In the genomic region with DNA sequence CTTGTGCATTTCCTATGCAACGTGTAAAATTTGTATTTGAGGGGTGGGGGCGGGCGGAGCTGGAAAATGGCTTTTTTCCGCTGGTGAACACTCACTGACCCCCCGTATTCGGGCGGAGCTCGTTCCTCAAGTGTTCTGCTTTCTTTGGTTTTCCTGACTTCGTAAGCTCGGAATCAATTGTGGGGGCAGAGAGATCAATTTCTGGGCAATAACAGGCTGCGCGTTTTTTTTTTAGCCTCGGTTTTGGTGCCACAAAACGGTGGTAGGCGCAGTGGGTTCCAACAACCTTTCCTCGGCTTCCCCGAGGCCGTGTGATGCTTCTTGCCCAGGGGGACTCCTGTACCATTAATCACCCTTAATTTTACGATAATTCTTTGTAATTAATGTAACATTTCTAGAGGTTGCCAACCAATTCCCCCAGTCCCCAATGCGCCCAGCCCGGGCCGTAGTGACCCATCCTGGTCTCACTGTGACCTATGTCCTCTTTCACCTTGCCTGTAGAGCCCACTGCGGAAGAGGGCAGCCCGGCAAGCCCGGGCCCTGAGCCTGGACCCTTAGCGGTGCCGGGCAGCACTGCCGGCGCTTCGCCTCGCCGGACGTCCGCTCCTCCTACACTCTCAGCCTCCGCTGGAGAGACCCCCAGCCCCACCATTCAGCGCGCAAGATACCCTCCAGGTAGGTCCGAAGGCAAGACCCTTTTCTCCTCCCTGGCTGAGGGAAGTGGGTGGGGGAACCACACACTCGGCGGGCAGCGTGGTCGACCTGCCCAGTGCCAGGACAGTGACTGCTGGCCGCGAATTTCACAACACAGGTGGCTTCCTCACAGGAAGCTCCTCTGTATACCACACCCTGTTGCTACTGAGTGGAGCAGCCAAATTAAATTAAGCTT, we compare ENCODE assay signal across 9 cellular contexts. TPM values are rescaled to one million over a fixed set of nuclear protein-coding genes. Genes with fewer than 3 reads are reported as not detected.
DNase-seq lines count a peak whose midpoint lies in the region; ATAC-seq and TF ChIP-seq lines count a peak whose summit lies in the region.
"Had no signal": no experiment of that assay in that cellular context is flagged by ENCODE, and none has a peak within 500 bp of the region (broad histone marks: within the 10 kb centered on the region; RNA-seq: fewer than 3 reads in every experiment).

No MANE protein-coding gene starts in this region.

- no peak overlapping the region for H2AFZ ChIP-seq in OCI-LY1 (ENCODE audit: low read length)
- peak overlapping the region; percentile 34 for H2AFZ ChIP-seq in neural progenitor cell (replicated peaks)

- no peaks in the 10 kb centered on the region for H3K36me3 ChIP-seq in CD8-positive, alpha-beta memory T cell (ENCODE audit: insufficient read depth, low read length)
- H3K36me3 ChIP-seq in OCI-LY1 (ENCODE audit: insufficient read depth, low read length) (no peaks in the 10 kb centered on the region), endodermal cell (ENCODE audit: control insufficient read depth, insufficient read depth, low read length) (no peaks in the 10 kb centered on the region), neural progenitor cell (no peaks in the 10 kb centered on the region)

- H3K4me2 ChIP-seq in OCI-LY1 (ENCODE audit: low read length), result peak overlapping the region; percentile 97; the same call in 1 of the 2 replicates
- peak overlapping the region; percentile 95 for H3K4me2 ChIP-seq in neural progenitor cell

- no peaks in the 10 kb centered on the region for H3K9me2 ChIP-seq in OCI-LY1 (ENCODE audit: low read depth, low read length)

- H3K4me1 ChIP-seq in CD8-positive, alpha-beta memory T cell (ENCODE audit: insufficient read depth, low read length), result peaks cover 38% of the 10 kb centered on the region
- H3K4me1 ChIP-seq in OCI-LY1 (ENCODE audit: insufficient read depth, low read length, severe bottlenecking) (peaks cover 40% of the 10 kb centered on the region), endodermal cell (ENCODE audit: control insufficient read depth, insufficient read depth, low read length) (peaks cover 7% of the 10 kb centered on the region), neural progenitor cell (peaks cover 20% of the 10 kb centered on the region)

- H3K27ac Mint-ChIP-seq in CD8-positive, alpha-beta memory T cell, result peak overlapping the region in 6 of 8 donors; percentile 50 to 100 (median 88)
- no peak overlapping the region for H3K27ac Mint-ChIP-seq in endodermal cell
- H3K27ac Mint-ChIP-seq in neural progenitor cell, result peak overlapping the region; percentile 60
- H3K27ac Mint-ChIP-seq in MCF 10A (ENCODE audit: low read depth, unreplicated experiment), result no peak overlapping the region

- no peak for TF ChIP-seq CTCF in OCI-LY1 (IDR thresholded peaks at IDR 0.05; ENCODE audit: low read length)
- TF ChIP-seq CTCF in endodermal cell (conservative IDR thresholded peaks at IDR 0.05), result peak; percentile 32
- no peak for TF ChIP-seq CTCF in neural progenitor cell (IDR thresholded peaks at IDR 0.05)
- TF ChIP-seq CTCF in MCF 10A (IDR thresholded peaks at IDR 0.05; ENCODE audit: unreplicated experiment), result no peak

- H3K9me3 ChIP-seq in CD8-positive, alpha-beta memory T cell (ENCODE audit: low read length), result no peaks in the 10 kb centered on the region
- H3K9me3 ChIP-seq in OCI-LY1 (ENCODE audit: low read length) (no peaks in the 10 kb centered on the region), endodermal cell (ENCODE audit: control insufficient read depth, low read length) (no peaks in the 10 kb centered on the region), neural progenitor cell (ENCODE audit: low read depth) (no peaks in the 10 kb centered on the region)

- H3K4me1 Mint-ChIP-seq in CD8-positive, alpha-beta memory T cell, result peaks cover 41 to 58% (median 47%) of the 10 kb centered on the region in 3 donors
- H3K4me1 Mint-ChIP-seq in endodermal cell, result peaks cover 36% of the 10 kb centered on the region
- peaks cover 33% of the 10 kb centered on the region for H3K4me1 Mint-ChIP-seq in neural progenitor cell
- peaks cover 14% of the 10 kb centered on the region for H3K4me1 Mint-ChIP-seq in MCF 10A (ENCODE audit: insufficient read depth, unreplicated experiment)

- peaks cover 4% of the 10 kb centered on the region; the same call in 1 of the 2 replicates for H3F3A ChIP-seq in OCI-LY1 (ENCODE audit: insufficient read depth, low read length)
- H3F3A ChIP-seq in neural progenitor cell (ENCODE audit: low read depth), result peaks cover 48% of the 10 kb centered on the region

- H3K9ac ChIP-seq in OCI-LY1 (ENCODE audit: low read length) (no peak overlapping the region), endodermal cell (ENCODE audit: extremely low read depth, low read length, poor library complexity, severe bottlenecking) (no peak overlapping the region), neural progenitor cell (no peak overlapping the region)

- POLR2A ChIA-PET in CD8-positive, alpha-beta memory T cell (lab: Charles Lee), result interaction anchor here (0.9 to 1.0 kb wide), 2 partner anchors 81 to 85 kb away, joined by 3 to 5 read pairs; a partner anchor contains a TSS
- POLR2A ChIA-PET in MCF 10A (lab: Yijun Ruan, JAX), result no interaction called here

- no peaks in the 10 kb centered on the region for H3K79me2 ChIP-seq in OCI-LY1 (ENCODE audit: insufficient read depth, low read length)
- H3K79me2 ChIP-seq in neural progenitor cell (ENCODE audit: low read depth), result no peaks in the 10 kb centered on the region

- ATAC-seq in GM19023 (IDR thresholded peaks at IDR 0.05; ENCODE audit: unreplicated experiment), result no peak

- BruUV-seq in MCF 10A (replicated peaks; lab: Mats Ljungman, UMichigan), result no TSS peak

- H3K4me3 ChIP-seq in CD8-positive, alpha-beta memory T cell (ENCODE audit: low read length), result peak overlapping the region; percentile 69
- peak overlapping the region; percentile 76 for H3K4me3 ChIP-seq in OCI-LY1 (ENCODE audit: low read depth, low read length, poor library complexity, severe bottlenecking)
- H3K4me3 ChIP-seq in endodermal cell (ENCODE audit: low read length), result peak overlapping the region; percentile 79
- H3K4me3 ChIP-seq in neural progenitor cell, result peak overlapping the region; percentile 93

- peak overlapping the region; percentile 96 to 100 (median 98) for H3K4me3 Mint-ChIP-seq in CD8-positive, alpha-beta memory T cell
- peak overlapping the region; percentile 82 for H3K4me3 Mint-ChIP-seq in endodermal cell
- H3K4me3 Mint-ChIP-seq in neural progenitor cell, result peak overlapping the region; percentile 86
- no peak overlapping the region for H3K4me3 Mint-ChIP-seq in MCF 10A (ENCODE audit: unreplicated experiment)

- peaks cover 41 to 51% of the 10 kb centered on the region in 2 donors for H3K27me3 Mint-ChIP-seq in CD8-positive, alpha-beta memory T cell
- H3K27me3 Mint-ChIP-seq in endodermal cell (ENCODE audit: insufficient read depth), result peaks cover 94% of the 10 kb centered on the region
- H3K27me3 Mint-ChIP-seq in neural progenitor cell (ENCODE audit: insufficient read depth, low read depth), result peaks cover 64% of the 10 kb centered on the region
- H3K27me3 Mint-ChIP-seq in MCF 10A (ENCODE audit: insufficient read depth, unreplicated experiment), result peaks cover 33% of the 10 kb centered on the region

- intact Hi-C loops in MCF 10A (cut with micrococcal nuclease), result loop anchor here (10.0 kb wide), 1 partner anchor 139 kb away; no protein-coding TSS in a partner anchor

- H3K9me3 Mint-ChIP-seq in CD8-positive, alpha-beta memory T cell, result peaks cover 0 to 3% (median 0%) of the 10 kb centered on the region in 5 donors
- no peaks in the 10 kb centered on the region for H3K9me3 Mint-ChIP-seq in endodermal cell
- H3K9me3 Mint-ChIP-seq in neural progenitor cell, result peaks cover 4% of the 10 kb centered on the region
- H3K9me3 Mint-ChIP-seq in MCF 10A (ENCODE audit: unreplicated experiment), result no peaks in the 10 kb centered on the region

- peaks cover 31% of the 10 kb centered on the region for H3K27me3 ChIP-seq in CD8-positive, alpha-beta memory T cell (ENCODE audit: insufficient read depth, low read length, poor library complexity, severe bottlenecking)
- H3K27me3 ChIP-seq in OCI-LY1 (ENCODE audit: insufficient read depth, low read length) (no peaks in the 10 kb centered on the region), endodermal cell (ENCODE audit: control insufficient read depth, insufficient read depth, low read length, poor library complexity, severe bottlenecking) (peaks cover 90% of the 10 kb centered on the region), neural progenitor cell (peaks cover 94% of the 10 kb centered on the region)

- DNase-seq in CD8-positive, alpha-beta memory T cell, result no peak
- DNase-seq in endodermal cell (peak; percentile 76), neural progenitor cell (ENCODE audit: low spot score) (peak; percentile 66), AG08396 (ENCODE audit: low spot score) (no peak), SIG-M5 (lab: John Stamatoyannopoulos, UW) (no peak), MCF 10A (ENCODE audit: unreplicated experiment) (no peak)

- 3 to 11% methylated on average over 13 to 44 of the region's 44 CpGs for WGBS in endodermal cell (ENCODE audit: insufficient coverage in 1 of 2, insufficient read length in 1 of 2), 2 experiments

- CTCF ChIA-PET in CD8-positive, alpha-beta memory T cell (lab: Charles Lee), result interaction anchor here (0.6 to 2.9 kb wide), 18 partner anchors 9 to 504 kb away, joined by 3 to 12 read pairs (median 3); a partner anchor contains a TSS
- CTCF ChIA-PET in MCF 10A (lab: Yijun Ruan, JAX), result interaction anchor here (0.6 to 1.3 kb wide), 5 partner anchors 58 to 772 kb away, joined by 3 to 5 read pairs (median 3); no protein-coding TSS in a partner anchor

- H3K27ac ChIP-seq in CD8-positive, alpha-beta memory T cell (ENCODE audit: low read depth, low read length), result no peak overlapping the region
- H3K27ac ChIP-seq in OCI-LY1 (ENCODE audit: low read depth, low read length, poor library complexity, severe bottlenecking) (no peak overlapping the region), endodermal cell (ENCODE audit: low read depth, low read length) (no peak overlapping the region), neural progenitor cell (no peak overlapping the region)
- H3K27ac ChIP-seq: RWPE1 had no signal

- H4K20me1 ChIP-seq in OCI-LY1 (ENCODE audit: insufficient read depth, low read length) (no peaks in the 10 kb centered on the region), neural progenitor cell (ENCODE audit: low read depth) (peaks cover 40% of the 10 kb centered on the region)

- H3K36me3 Mint-ChIP-seq in CD8-positive, alpha-beta memory T cell, result peaks cover 0 to 47% (median 9%) of the 10 kb centered on the region in 3 donors
- H3K36me3 Mint-ChIP-seq in endodermal cell (ENCODE audit: low read depth) (no peaks in the 10 kb centered on the region), neural progenitor cell (peaks cover 9% of the 10 kb centered on the region), MCF 10A (ENCODE audit: insufficient read depth, unreplicated experiment) (no peaks in the 10 kb centered on the region)

RNA-seq across cellular contexts. Expression of a gene that starts 3.7 kb away (rescaled TPM):
- total RNA-seq in CD8-positive, alpha-beta memory T cell, result 10 to 100 TPM; 37.5 to 37.7 TPM
- polyA plus RNA-seq in CD8-positive, alpha-beta memory T cell, result 0.60 TPM
- total RNA-seq in endodermal cell (under 1 TPM; 0.37 to 0.75 TPM), neural progenitor cell (ENCODE audit: low replicate concordance) (0.26 and 0.59 TPM in 2 replicates), MCF 10A (2022) (0.16 and 0.25 TPM in 2 replicates)
- polyA plus RNA-seq in endodermal cell (2013, experiment 1 of 2), result 0.85 TPM
- polyA plus RNA-seq in endodermal cell (2013, experiment 2 of 2), result 1.2 TPM

Comparison
In these comparisons a context has a peak if more than half of its experiments do, and no peak if none do; other contexts are left out.
1. DNase-seq: peak in endodermal cell (single experiment) and neural progenitor cell (single experiment); none in CD8-positive, alpha-beta memory T cell (0 of 5), AG08396 (single experiment), SIG-M5 (single experiment) and MCF 10A (single experiment).
2. H3K27ac Mint-ChIP-seq: peak in CD8-positive, alpha-beta memory T cell (6 of 8) and neural progenitor cell (single experiment); none in endodermal cell (single experiment) and MCF 10A (single experiment).
3. RNA of a gene that starts 3.7 kb away (total RNA-seq): 37.5 to 37.7 TPM in CD8-positive, alpha-beta memory T cell; 0.37 to 0.75 TPM in endodermal cell, 0.26 to 0.59 TPM in neural progenitor cell and 0.16 to 0.25 TPM in MCF 10A; every median in the first group is over 10 times any median in the second.
4. Peak in every context shown above with its lines, with median percentiles within 50 percentile points of each other: H3K4me3 ChIP-seq.